In the genomic region with DNA sequence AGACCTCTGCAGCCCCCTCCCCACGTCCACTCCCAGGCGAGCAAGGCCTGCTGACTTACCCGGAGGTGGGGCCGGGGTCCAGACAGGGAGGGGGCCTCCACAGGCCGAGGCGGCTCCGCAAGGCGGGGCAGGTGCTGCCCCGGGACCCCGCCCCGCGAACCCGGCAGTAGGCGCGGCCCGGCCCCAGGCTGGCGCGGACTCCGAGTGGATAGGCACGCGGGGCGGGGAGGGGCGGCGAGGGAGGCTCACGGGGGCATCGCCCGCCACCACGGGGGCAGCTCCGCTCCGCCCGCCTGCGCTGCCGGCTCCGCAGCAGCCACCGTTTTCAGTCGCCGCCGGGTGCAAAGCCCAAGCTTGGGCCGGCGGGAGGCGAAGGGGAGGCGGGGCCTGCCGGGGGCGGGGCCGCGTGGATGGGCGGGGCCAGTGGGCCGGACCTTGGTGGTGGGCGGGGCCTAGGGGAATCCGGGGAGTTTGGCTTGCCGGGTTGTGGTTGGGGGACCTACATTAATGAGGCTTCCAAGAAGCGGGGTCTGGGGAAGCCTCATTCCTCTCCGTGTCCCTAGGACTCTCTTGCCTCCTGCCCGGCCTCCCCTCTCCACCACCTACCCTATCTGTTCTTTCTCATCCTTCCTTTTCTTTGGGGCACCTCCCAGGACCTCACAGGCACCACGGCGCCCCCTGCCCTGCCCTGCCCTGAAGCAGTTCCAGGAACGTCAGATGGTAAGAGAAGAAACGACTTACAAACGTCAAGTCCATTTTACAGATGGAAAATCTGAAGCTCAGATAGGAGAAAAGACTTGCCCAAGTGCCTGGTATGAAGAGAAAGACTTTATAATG, we compare ENCODE assay signal across 1 cellular context.
TF ChIP-seq lines count a peak whose summit lies in the region.

A gene (minus strand): TSS at position 348 of the 837 bp plus-strand sequence. CDS start 23,757 bp downstream, outside the sequence.

TF ChIP-seq in K562, 482 proteins besides CTCF, POLR2A, EP300 and RAD21 (continued from another document and continues in another):
- TF ChIP-seq, protein P1, sequence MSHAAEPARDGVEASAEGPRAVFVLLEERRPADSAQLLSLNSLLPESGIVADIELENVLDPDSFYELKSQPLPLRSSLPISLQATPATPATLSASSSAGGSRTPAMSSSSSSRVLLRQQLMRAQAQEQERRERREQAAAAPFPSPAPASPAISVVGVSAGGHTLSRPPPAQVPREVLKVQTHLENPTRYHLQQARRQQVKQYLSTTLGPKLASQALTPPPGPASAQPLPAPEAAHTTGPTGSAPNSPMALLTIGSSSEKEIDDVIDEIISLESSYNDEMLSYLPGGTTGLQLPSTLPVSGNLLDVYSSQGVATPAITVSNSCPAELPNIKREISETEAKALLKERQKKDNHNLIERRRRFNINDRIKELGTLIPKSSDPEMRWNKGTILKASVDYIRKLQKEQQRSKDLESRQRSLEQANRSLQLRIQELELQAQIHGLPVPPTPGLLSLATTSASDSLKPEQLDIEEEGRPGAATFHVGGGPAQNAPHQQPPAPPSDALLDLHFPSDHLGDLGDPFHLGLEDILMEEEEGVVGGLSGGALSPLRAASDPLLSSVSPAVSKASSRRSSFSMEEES (CRISPR knock-in tag; IDR thresholded peaks at IDR 0.05), result no peak
- TF ChIP-seq OTX1 (CRISPR knock-in tag; IDR thresholded peaks at IDR 0.05) (0 out of 2 replicates have a peak, but pooled peaks have one; percentile 64), RB1 (IDR thresholded peaks at IDR 0.05; ENCODE audit: low read depth) (peak; percentile 28; the same call in 1 of the 2 replicates), TEAD4 (IDR thresholded peaks at IDR 0.05; ENCODE audit: low read length) (0 out of 2 replicates have a peak, but pooled peaks have one; percentile 8), TEAD4 (CRISPR knock-in tag; IDR thresholded peaks at IDR 0.05; ENCODE audit: borderline replicate concordance) (no peak), CTBP1 (IDR thresholded peaks at IDR 0.05; ENCODE audit: borderline replicate concordance) (0 out of 2 replicates have a peak, but pooled peaks have one; percentile 34), SMARCE1 (IDR thresholded peaks at IDR 0.05) (0 out of 2 replicates have a peak, but pooled peaks have one; percentile 40), CCNT2 (IDR thresholded peaks at IDR 0.05; ENCODE audit: borderline replicate concordance, extremely low read depth, insufficient read length, low read depth, low read length) (peak; percentile 36), CBX8 (IDR thresholded peaks at IDR 0.05; ENCODE audit: borderline replicate concordance, extremely low read depth, low read depth, low read length, poor library complexity, severe bottlenecking) (no peak), SIN3A (IDR thresholded peaks at IDR 0.05; ENCODE audit: borderline replicate concordance in 2 of 2, control insufficient read depth in 1 of 2, low read depth in 2 of 2, low read length in 2 of 2) (peak in 1 of 2 experiments; percentile 37; a peak in 1 of 4 replicates), SREBF2 (CRISPR knock-in tag; IDR thresholded peaks at IDR 0.05) (no peak), CBX1 (IDR thresholded peaks at IDR 0.05; ENCODE audit: low read depth) (0 out of 2 replicates have a peak, but pooled peaks have one; percentile 29), MYC (IDR thresholded peaks at IDR 0.05; ENCODE audit: low read depth, low read length) (0 out of 2 replicates have a peak, but pooled peaks have one; percentile 23), MYC (CRISPR knock-in tag; IDR thresholded peaks at IDR 0.05; ENCODE audit: borderline replicate concordance, low read depth) (no peak), SIN3B (IDR thresholded peaks at IDR 0.05; ENCODE audit: low read depth) (0 out of 2 replicates have a peak, but pooled peaks have one; percentile 37), NFIC (IDR thresholded peaks at IDR 0.05) (peak; percentile 80), CXXC5 (CRISPR knock-in tag; IDR thresholded peaks at IDR 0.05) (peak; percentile 46), LARP7 (IDR thresholded peaks at IDR 0.05) (0 out of 2 replicates have a peak, but pooled peaks have one; percentile 65), RBFOX2 (IDR thresholded peaks at IDR 0.05; ENCODE audit: low read depth, low read length) (peak; percentile 32; the same call in 1 of the 2 replicates), PHF8 (IDR thresholded peaks at IDR 0.05; ENCODE audit: borderline replicate concordance, low read length) (peak; percentile 53; the same call in 1 of the 2 replicates), TRIM28 (IDR thresholded peaks at IDR 0.05) (no peak)
- TF ChIP-seq, protein P2, sequence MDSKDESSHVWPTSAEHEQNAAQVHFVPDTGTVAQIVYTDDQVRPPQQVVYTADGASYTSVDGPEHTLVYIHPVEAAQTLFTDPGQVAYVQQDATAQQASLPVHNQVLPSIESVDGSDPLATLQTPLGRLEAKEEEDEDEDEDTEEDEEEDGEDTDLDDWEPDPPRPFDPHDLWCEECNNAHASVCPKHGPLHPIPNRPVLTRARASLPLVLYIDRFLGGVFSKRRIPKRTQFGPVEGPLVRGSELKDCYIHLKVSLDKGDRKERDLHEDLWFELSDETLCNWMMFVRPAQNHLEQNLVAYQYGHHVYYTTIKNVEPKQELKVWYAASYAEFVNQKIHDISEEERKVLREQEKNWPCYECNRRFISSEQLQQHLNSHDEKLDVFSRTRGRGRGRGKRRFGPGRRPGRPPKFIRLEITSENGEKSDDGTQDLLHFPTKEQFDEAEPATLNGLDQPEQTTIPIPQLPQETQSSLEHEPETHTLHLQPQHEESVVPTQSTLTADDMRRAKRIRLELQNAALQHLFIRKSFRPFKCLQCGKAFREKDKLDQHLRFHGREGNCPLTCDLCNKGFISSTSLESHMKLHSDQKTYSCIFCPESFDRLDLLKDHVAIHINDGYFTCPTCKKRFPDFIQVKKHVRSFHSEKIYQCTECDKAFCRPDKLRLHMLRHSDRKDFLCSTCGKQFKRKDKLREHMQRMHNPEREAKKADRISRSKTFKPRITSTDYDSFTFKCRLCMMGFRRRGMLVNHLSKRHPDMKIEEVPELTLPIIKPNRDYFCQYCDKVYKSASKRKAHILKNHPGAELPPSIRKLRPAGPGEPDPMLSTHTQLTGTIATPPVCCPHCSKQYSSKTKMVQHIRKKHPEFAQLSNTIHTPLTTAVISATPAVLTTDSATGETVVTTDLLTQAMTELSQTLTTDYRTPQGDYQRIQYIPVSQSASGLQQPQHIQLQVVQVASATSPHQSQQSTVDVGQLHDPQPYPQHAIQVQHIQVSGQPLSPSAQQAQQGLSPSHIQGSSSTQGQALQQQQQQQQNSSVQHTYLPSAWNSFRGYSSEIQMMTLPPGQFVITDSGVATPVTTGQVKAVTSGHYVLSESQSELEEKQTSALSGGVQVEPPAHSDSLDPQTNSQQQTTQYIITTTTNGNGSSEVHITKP (IDR thresholded peaks at IDR 0.05; ENCODE audit: partially characterized antibody), result peak; percentile 48
- TF ChIP-seq, protein P3, sequence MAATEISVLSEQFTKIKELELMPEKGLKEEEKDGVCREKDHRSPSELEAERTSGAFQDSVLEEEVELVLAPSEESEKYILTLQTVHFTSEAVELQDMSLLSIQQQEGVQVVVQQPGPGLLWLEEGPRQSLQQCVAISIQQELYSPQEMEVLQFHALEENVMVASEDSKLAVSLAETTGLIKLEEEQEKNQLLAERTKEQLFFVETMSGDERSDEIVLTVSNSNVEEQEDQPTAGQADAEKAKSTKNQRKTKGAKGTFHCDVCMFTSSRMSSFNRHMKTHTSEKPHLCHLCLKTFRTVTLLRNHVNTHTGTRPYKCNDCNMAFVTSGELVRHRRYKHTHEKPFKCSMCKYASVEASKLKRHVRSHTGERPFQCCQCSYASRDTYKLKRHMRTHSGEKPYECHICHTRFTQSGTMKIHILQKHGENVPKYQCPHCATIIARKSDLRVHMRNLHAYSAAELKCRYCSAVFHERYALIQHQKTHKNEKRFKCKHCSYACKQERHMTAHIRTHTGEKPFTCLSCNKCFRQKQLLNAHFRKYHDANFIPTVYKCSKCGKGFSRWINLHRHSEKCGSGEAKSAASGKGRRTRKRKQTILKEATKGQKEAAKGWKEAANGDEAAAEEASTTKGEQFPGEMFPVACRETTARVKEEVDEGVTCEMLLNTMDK (IDR thresholded peaks at IDR 0.05; ENCODE audit: borderline replicate concordance, insufficient read depth, low read depth, low read length, poor library complexity, severe bottlenecking), result peak; percentile 22
- TF ChIP-seq, protein P4, sequence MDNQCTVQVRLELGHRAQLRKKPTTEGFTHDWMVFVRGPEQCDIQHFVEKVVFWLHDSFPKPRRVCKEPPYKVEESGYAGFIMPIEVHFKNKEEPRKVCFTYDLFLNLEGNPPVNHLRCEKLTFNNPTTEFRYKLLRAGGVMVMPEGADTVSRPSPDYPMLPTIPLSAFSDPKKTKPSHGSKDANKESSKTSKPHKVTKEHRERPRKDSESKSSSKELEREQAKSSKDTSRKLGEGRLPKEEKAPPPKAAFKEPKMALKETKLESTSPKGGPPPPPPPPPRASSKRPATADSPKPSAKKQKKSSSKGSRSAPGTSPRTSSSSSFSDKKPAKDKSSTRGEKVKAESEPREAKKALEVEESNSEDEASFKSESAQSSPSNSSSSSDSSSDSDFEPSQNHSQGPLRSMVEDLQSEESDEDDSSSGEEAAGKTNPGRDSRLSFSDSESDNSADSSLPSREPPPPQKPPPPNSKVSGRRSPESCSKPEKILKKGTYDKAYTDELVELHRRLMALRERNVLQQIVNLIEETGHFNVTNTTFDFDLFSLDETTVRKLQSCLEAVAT (IDR thresholded peaks at IDR 0.05), result peak in 1 of 2 experiments; percentile 40; a peak in 1 of 4 replicates
- TF ChIP-seq, protein P5, sequence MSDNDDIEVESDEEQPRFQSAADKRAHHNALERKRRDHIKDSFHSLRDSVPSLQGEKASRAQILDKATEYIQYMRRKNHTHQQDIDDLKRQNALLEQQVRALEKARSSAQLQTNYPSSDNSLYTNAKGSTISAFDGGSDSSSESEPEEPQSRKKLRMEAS (CRISPR knock-in tag; IDR thresholded peaks at IDR 0.05), result peak; percentile 33; the same call in 1 of the 2 replicates
- TF ChIP-seq, protein P6, sequence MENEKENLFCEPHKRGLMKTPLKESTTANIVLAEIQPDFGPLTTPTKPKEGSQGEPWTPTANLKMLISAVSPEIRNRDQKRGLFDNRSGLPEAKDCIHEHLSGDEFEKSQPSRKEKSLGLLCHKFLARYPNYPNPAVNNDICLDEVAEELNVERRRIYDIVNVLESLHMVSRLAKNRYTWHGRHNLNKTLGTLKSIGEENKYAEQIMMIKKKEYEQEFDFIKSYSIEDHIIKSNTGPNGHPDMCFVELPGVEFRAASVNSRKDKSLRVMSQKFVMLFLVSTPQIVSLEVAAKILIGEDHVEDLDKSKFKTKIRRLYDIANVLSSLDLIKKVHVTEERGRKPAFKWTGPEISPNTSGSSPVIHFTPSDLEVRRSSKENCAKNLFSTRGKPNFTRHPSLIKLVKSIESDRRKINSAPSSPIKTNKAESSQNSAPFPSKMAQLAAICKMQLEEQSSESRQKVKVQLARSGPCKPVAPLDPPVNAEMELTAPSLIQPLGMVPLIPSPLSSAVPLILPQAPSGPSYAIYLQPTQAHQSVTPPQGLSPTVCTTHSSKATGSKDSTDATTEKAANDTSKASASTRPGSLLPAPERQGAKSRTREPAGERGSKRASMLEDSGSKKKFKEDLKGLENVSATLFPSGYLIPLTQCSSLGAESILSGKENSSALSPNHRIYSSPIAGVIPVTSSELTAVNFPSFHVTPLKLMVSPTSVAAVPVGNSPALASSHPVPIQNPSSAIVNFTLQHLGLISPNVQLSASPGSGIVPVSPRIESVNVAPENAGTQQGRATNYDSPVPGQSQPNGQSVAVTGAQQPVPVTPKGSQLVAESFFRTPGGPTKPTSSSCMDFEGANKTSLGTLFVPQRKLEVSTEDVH (IDR thresholded peaks at IDR 0.05; ENCODE audit: low read depth, partially characterized antibody), result peak; percentile 29
- TF ChIP-seq, protein P7, sequence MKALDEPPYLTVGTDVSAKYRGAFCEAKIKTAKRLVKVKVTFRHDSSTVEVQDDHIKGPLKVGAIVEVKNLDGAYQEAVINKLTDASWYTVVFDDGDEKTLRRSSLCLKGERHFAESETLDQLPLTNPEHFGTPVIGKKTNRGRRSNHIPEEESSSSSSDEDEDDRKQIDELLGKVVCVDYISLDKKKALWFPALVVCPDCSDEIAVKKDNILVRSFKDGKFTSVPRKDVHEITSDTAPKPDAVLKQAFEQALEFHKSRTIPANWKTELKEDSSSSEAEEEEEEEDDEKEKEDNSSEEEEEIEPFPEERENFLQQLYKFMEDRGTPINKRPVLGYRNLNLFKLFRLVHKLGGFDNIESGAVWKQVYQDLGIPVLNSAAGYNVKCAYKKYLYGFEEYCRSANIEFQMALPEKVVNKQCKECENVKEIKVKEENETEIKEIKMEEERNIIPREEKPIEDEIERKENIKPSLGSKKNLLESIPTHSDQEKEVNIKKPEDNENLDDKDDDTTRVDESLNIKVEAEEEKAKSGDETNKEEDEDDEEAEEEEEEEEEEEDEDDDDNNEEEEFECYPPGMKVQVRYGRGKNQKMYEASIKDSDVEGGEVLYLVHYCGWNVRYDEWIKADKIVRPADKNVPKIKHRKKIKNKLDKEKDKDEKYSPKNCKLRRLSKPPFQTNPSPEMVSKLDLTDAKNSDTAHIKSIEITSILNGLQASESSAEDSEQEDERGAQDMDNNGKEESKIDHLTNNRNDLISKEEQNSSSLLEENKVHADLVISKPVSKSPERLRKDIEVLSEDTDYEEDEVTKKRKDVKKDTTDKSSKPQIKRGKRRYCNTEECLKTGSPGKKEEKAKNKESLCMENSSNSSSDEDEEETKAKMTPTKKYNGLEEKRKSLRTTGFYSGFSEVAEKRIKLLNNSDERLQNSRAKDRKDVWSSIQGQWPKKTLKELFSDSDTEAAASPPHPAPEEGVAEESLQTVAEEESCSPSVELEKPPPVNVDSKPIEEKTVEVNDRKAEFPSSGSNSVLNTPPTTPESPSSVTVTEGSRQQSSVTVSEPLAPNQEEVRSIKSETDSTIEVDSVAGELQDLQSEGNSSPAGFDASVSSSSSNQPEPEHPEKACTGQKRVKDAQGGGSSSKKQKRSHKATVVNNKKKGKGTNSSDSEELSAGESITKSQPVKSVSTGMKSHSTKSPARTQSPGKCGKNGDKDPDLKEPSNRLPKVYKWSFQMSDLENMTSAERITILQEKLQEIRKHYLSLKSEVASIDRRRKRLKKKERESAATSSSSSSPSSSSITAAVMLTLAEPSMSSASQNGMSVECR (CRISPR knock-in tag; IDR thresholded peaks at IDR 0.05), result peak; percentile 60; the same call in 1 of the 2 replicates
- TF ChIP-seq, protein P8, sequence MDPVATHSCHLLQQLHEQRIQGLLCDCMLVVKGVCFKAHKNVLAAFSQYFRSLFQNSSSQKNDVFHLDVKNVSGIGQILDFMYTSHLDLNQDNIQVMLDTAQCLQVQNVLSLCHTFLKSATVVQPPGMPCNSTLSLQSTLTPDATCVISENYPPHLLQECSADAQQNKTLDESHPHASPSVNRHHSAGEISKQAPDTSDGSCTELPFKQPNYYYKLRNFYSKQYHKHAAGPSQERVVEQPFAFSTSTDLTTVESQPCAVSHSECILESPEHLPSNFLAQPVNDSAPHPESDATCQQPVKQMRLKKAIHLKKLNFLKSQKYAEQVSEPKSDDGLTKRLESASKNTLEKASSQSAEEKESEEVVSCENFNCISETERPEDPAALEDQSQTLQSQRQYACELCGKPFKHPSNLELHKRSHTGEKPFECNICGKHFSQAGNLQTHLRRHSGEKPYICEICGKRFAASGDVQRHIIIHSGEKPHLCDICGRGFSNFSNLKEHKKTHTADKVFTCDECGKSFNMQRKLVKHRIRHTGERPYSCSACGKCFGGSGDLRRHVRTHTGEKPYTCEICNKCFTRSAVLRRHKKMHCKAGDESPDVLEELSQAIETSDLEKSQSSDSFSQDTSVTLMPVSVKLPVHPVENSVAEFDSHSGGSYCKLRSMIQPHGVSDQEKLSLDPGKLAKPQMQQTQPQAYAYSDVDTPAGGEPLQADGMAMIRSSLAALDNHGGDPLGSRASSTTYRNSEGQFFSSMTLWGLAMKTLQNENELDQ (CRISPR knock-in tag; IDR thresholded peaks at IDR 0.05; ENCODE audit: borderline replicate concordance), result 0 out of 2 replicates have a peak, but pooled peaks have one; percentile 55
